Comparison of ENCODE assay signal across 25 cellular contexts in genomic region chr6:14339172-14339571, GRCh38.
DNase-seq lines count a peak whose midpoint lies in the region; ATAC-seq, FAIRE-seq and TF ChIP-seq lines count a peak whose summit lies in the region.
"Had no signal": no experiment of that assay in that cellular context is flagged by ENCODE, and none has a peak within 500 bp of the region (broad histone marks: within the 10 kb centered on the region; RNA-seq: fewer than 3 reads in every experiment).

No MANE protein-coding gene starts in this region.

- intact Hi-C loops in activated T-helper 2 cell treated with anti-CD3 and anti-CD28 coated beads, Interferon-gamma antibody, Interleukin-2, Interleukin-4, amounts not matched to agents 10 μg/mL and 5 μg/mL and 100 μg/mL, durations not matched to agents 14 hours and 24 hours and 36 hours (cut with micrococcal nuclease) = no loop called here

- no peak overlapping the region for H3K4me3 Mint-ChIP-seq in stimulated activated naive B cell treated with anti-CD40 and anti-IgM and Interleukin-4, amounts not matched to agents 10 μg/mL and 1 μg/mL and 100 μg/mL, for 72 hours
- H3K4me3 Mint-ChIP-seq in mesothelial cell of epicardium = no peak overlapping the region
- no peak overlapping the region for H3K4me3 Mint-ChIP-seq in activated T-helper 2 cell treated with anti-CD3 and anti-CD28 coated beads, Interferon-gamma antibody, Interleukin-2, Interleukin-4, amounts not matched to agents 10 μg/mL and 5 μg/mL and 100 μg/mL, durations not matched to agents 14 hours and 24 hours and 36 hours (ENCODE audit: low read depth)
- H3K4me3 Mint-ChIP-seq: CD4-positive, alpha-beta T cell had no signal

- peak overlapping the region; percentile 57; the same call in 1 of the 2 replicates for H3K18ac ChIP-seq in H1 (ENCODE audit: extremely low read depth, low read length)

- H3K9me3 Mint-ChIP-seq in stimulated activated naive B cell treated with anti-CD40 and anti-IgM and Interleukin-4, amounts not matched to agents 10 μg/mL and 1 μg/mL and 100 μg/mL, for 72 hours = no peaks in the 10 kb centered on the region
- peaks cover 5% of the 10 kb centered on the region for H3K9me3 Mint-ChIP-seq in mesothelial cell of epicardium
- peaks cover 25% of the 10 kb centered on the region for H3K9me3 Mint-ChIP-seq in activated T-helper 2 cell treated with anti-CD3 and anti-CD28 coated beads, Interferon-gamma antibody, Interleukin-2, Interleukin-4, amounts not matched to agents 10 μg/mL and 5 μg/mL and 100 μg/mL, durations not matched to agents 14 hours and 24 hours and 36 hours

- H3K23me2 ChIP-seq in H1 (ENCODE audit: low read depth, low read length) = no peaks in the 10 kb centered on the region

- H2AK5ac ChIP-seq in H1 (ENCODE audit: low read depth, low read length) = no peak overlapping the region

- TF ChIP-seq EP300 in H1 (IDR thresholded peaks at IDR 0.05; ENCODE audit: borderline replicate concordance in 1 of 2, low read depth in 2 of 2, low read length in 2 of 2) = no peak

- POLR2A ChIA-PET in H1 (lab: Charles Lee; ENCODE audit: partially characterized antibody) = interaction anchor here (0.6 to 2.0 kb wide), 3 partner anchors 11 to 537 kb away, joined by 3 to 7 read pairs (median 3); no protein-coding TSS in a partner anchor

- TF ChIP-seq CTCF in DND-41 (IDR thresholded peaks at IDR 0.05; ENCODE audit: borderline replicate concordance, extremely low read depth, low read length, poor library complexity, severe bottlenecking) (no peak), Loucy (conservative IDR thresholded peaks at IDR 0.05; ENCODE audit: low read length) (no peak), H1 (IDR thresholded peaks at IDR 0.05; ENCODE audit: control extremely low read depth in 1 of 3, insufficient read depth in 1 of 3, low read depth in 1 of 3, low read length in 3 of 3) (no peak), mesothelial cell of epicardium (IDR thresholded peaks at IDR 0.05; ENCODE audit: unreplicated experiment) (no peak)

- H3K14ac ChIP-seq in H1 (ENCODE audit: insufficient read length) = no peak overlapping the region

- no peaks in the 10 kb centered on the region for H4K20me1 ChIP-seq in DND-41 (ENCODE audit: insufficient read depth, low read length)
- no peaks in the 10 kb centered on the region for H4K20me1 ChIP-seq in Loucy (ENCODE audit: insufficient read depth, low read length, poor library complexity, severe bottlenecking)
- no peaks in the 10 kb centered on the region for H4K20me1 ChIP-seq in H1 (replicated peaks in 1 of 2; ENCODE audit: control insufficient read depth in 1 of 2, insufficient read depth in 2 of 2, low read length in 2 of 2)
- H4K20me1 ChIP-seq: BLaER1 had no signal

- H2BK15ac ChIP-seq in H1 (ENCODE audit: low read length) = 0 out of 2 replicates have a peak overlapping the region, but pooled peaks have one; percentile 22

- H3K27ac ChIP-seq in DND-41 (ENCODE audit: low read length) (peak overlapping the region; percentile 63), H1 (ENCODE audit: low read depth, low read length) (no peak overlapping the region)
- H3K27ac ChIP-seq: BLaER1, RWPE1 had no signal

- H3K9me3 ChIP-seq in DND-41 (ENCODE audit: insufficient read depth, low read length, severe bottlenecking) (no peaks in the 10 kb centered on the region), Loucy (ENCODE audit: insufficient read depth, low read depth, low read length) (no peaks in the 10 kb centered on the region), H1 (ENCODE audit: insufficient read depth in 2 of 2, low read depth in 1 of 2, low read length in 1 of 2) (no peaks in the 10 kb centered on the region)
- H3K9me3 ChIP-seq: BLaER1 had no signal

- no peak overlapping the region for H3K9ac ChIP-seq in DND-41 (ENCODE audit: low read depth, low read length)
- peak overlapping the region; percentile 42 for H3K9ac ChIP-seq in Loucy (ENCODE audit: low read depth, low read length, poor library complexity, severe bottlenecking)
- no peak overlapping the region for H3K9ac ChIP-seq in H1 (replicated peaks in 1 of 4; ENCODE audit: extremely low read depth in 1 of 4, low read depth in 3 of 4, low read length in 3 of 4)
- H3K9ac ChIP-seq: BLaER1 had no signal

- FAIRE-seq in H1 (lab: Jason Lieb, UNC) = no peak
- FAIRE-seq: GM12878, H54 had no signal

- WGBS in H1 (ENCODE audit: extremely low coverage in 1 of 2, insufficient coverage in 1 of 2, insufficient read length in 1 of 2, insufficient replicate concordance in 2 of 2, low coverage in 1 of 2, low lambda C conversion rate in 2 of 2, missing lambda C conversion rate in 1 of 2), 2 experiments = 73% methylated on average over 1 of the region's 1 CpG; no CpG with 5 or more reads in 1 of the 2 experiments

- H3K4ac ChIP-seq in H1 (replicated peaks; ENCODE audit: insufficient read length, low read depth, low read length) = no peak overlapping the region

- no peak overlapping the region for H4K8ac ChIP-seq in H1 (ENCODE audit: extremely low read depth, insufficient read depth, low read length)

- 0 out of 2 replicates have a peak, but pooled peaks cover 5% of the 10 kb centered on the region for H3F3A ChIP-seq in Loucy (ENCODE audit: low read depth)

- no peak overlapping the region for H3K23ac ChIP-seq in H1 (ENCODE audit: insufficient read length)

- peak overlapping the region; percentile 24; the same call in 1 of the 2 replicates for H2BK20ac ChIP-seq in H1 (ENCODE audit: low read length)

- peaks cover 38% of the 10 kb centered on the region for H3K4me1 ChIP-seq in DND-41 (ENCODE audit: insufficient read depth, low read length)
- peaks cover 28% of the 10 kb centered on the region for H3K4me1 ChIP-seq in Loucy (ENCODE audit: insufficient read depth, low read length, poor library complexity, severe bottlenecking)
- peaks cover 0 to 8% (median 1%) of the 10 kb centered on the region in 4 experiments; a peak in 2 of 7 replicates for H3K4me1 ChIP-seq in H1 (replicated peaks in 1 of 4; ENCODE audit: control insufficient read depth in 3 of 4, insufficient read depth in 4 of 4, low read length in 3 of 4)

- H3K4me3 ChIP-seq in DND-41 (ENCODE audit: low read depth in 1 of 2, low read length in 2 of 2) = no peak overlapping the region
- H3K4me3 ChIP-seq in Loucy (ENCODE audit: low read length, poor library complexity, severe bottlenecking) = no peak overlapping the region
- no peak overlapping the region for H3K4me3 ChIP-seq in H1 (ENCODE audit: extremely low read depth in 1 of 4, insufficient read depth in 2 of 4, low read depth in 3 of 4, low read length in 4 of 4)
- H3K4me3 ChIP-seq: BLaER1, GM12878 had no signal

- H3K4me1 Mint-ChIP-seq in stimulated activated naive B cell treated with anti-CD40 and anti-IgM and Interleukin-4, amounts not matched to agents 10 μg/mL and 1 μg/mL and 100 μg/mL, for 72 hours = peaks cover 16 to 26% of the 10 kb centered on the region in 2 donors
- H3K4me1 Mint-ChIP-seq in mesothelial cell of epicardium = no peaks in the 10 kb centered on the region
- H3K4me1 Mint-ChIP-seq in activated T-helper 2 cell treated with anti-CD3 and anti-CD28 coated beads, Interferon-gamma antibody, Interleukin-2, Interleukin-4, amounts not matched to agents 10 μg/mL and 5 μg/mL and 100 μg/mL, durations not matched to agents 14 hours and 24 hours and 36 hours (ENCODE audit: low read depth) = peaks cover 8% of the 10 kb centered on the region

- H3K79me2 ChIP-seq in DND-41 (ENCODE audit: insufficient read depth, low read length) = no peaks in the 10 kb centered on the region
- H3K79me2 ChIP-seq in Loucy (ENCODE audit: insufficient read depth, low read length) = no peaks in the 10 kb centered on the region
- no peaks in the 10 kb centered on the region for H3K79me2 ChIP-seq in H1 (ENCODE audit: control insufficient read depth in 1 of 2, insufficient read depth in 2 of 2, low read length in 2 of 2)

- H2BK120ac ChIP-seq in H1 (replicated peaks; ENCODE audit: low read depth, low read length) = no peak overlapping the region

- H4K5ac ChIP-seq in H1 (ENCODE audit: insufficient read length, low read depth, low read length) = no peak overlapping the region

- H4K91ac ChIP-seq in H1 (replicated peaks; ENCODE audit: insufficient read length, low read length) = no peak overlapping the region

- no peaks in the 10 kb centered on the region for H3K79me1 ChIP-seq in H1 (ENCODE audit: low read depth, low read length)

- H3K36me3 Mint-ChIP-seq in stimulated activated naive B cell treated with anti-CD40 and anti-IgM and Interleukin-4, amounts not matched to agents 10 μg/mL and 1 μg/mL and 100 μg/mL, for 72 hours = peaks cover 7 to 23% of the 10 kb centered on the region in 2 donors
- no peaks in the 10 kb centered on the region for H3K36me3 Mint-ChIP-seq in mesothelial cell of epicardium
- H3K36me3 Mint-ChIP-seq in activated T-helper 2 cell treated with anti-CD3 and anti-CD28 coated beads, Interferon-gamma antibody, Interleukin-2, Interleukin-4, amounts not matched to agents 10 μg/mL and 5 μg/mL and 100 μg/mL, durations not matched to agents 14 hours and 24 hours and 36 hours (ENCODE audit: low read depth) = peaks cover 16% of the 10 kb centered on the region

- H3K4me2 ChIP-seq in DND-41 (ENCODE audit: insufficient read depth, low read length) (no peak overlapping the region), Loucy (ENCODE audit: low read depth, low read length, poor library complexity, severe bottlenecking) (no peak overlapping the region), H1 (ENCODE audit: insufficient read depth in 1 of 2, low read depth in 2 of 2, low read length in 2 of 2) (no peak overlapping the region)

- ATAC-seq in DND-41 (ENCODE audit: insufficient read depth, low read depth) = no peak
- no peak for ATAC-seq in stimulated activated naive B cell treated with anti-CD40 and anti-IgM and Interleukin-4, amounts not matched to agents 10 μg/mL and 1 μg/mL and 100 μg/mL, for 72 hours (replicated peaks)
- ATAC-seq: GM12878, Panc1 had no signal

- no peak for TF ChIP-seq RAD21 in H1 (IDR thresholded peaks at IDR 0.05 in 1 of 2, conservative IDR thresholded peaks at IDR 0.05 in 1 of 2; ENCODE audit: low read depth in 2 of 2, low read length in 2 of 2)

- H3K27ac Mint-ChIP-seq in stimulated activated naive B cell treated with anti-CD40 and anti-IgM and Interleukin-4, amounts not matched to agents 10 μg/mL and 1 μg/mL and 100 μg/mL, for 72 hours = peak overlapping the region; percentile 82
- H3K27ac Mint-ChIP-seq in mesothelial cell of epicardium = no peak overlapping the region
- H3K27ac Mint-ChIP-seq in activated T-helper 2 cell treated with anti-CD3 and anti-CD28 coated beads, Interferon-gamma antibody, Interleukin-2, Interleukin-4, amounts not matched to agents 10 μg/mL and 5 μg/mL and 100 μg/mL, durations not matched to agents 14 hours and 24 hours and 36 hours = no peak overlapping the region
- H3K27ac Mint-ChIP-seq: CD4-positive, alpha-beta T cell had no signal

- H2AFZ ChIP-seq in DND-41 (ENCODE audit: low read depth, low read length) = no peak overlapping the region
- H2AFZ ChIP-seq in Loucy (ENCODE audit: low read length) = no peak overlapping the region
- no peak overlapping the region for H2AFZ ChIP-seq in H1 (ENCODE audit: low read length)

- H3K27me3 Mint-ChIP-seq in stimulated activated naive B cell treated with anti-CD40 and anti-IgM and Interleukin-4, amounts not matched to agents 10 μg/mL and 1 μg/mL and 100 μg/mL, for 72 hours = no peaks in the 10 kb centered on the region
- peaks cover 6% of the 10 kb centered on the region for H3K27me3 Mint-ChIP-seq in mesothelial cell of epicardium (ENCODE audit: low read depth)
- no peaks in the 10 kb centered on the region for H3K27me3 Mint-ChIP-seq in activated T-helper 2 cell treated with anti-CD3 and anti-CD28 coated beads, Interferon-gamma antibody, Interleukin-2, Interleukin-4, amounts not matched to agents 10 μg/mL and 5 μg/mL and 100 μg/mL, durations not matched to agents 14 hours and 24 hours and 36 hours (ENCODE audit: low read depth)
- H3K27me3 Mint-ChIP-seq: CD4-positive, alpha-beta T cell had no signal

- H3K56ac ChIP-seq in H1 (replicated peaks; ENCODE audit: insufficient read length, low read depth, low read length) = no peak overlapping the region

- DNase-seq in DND-41 (no peak), H1 (ENCODE audit: low read depth in 1 of 2, low spot score in 2 of 2) (no peak), mesothelial cell of epicardium (ENCODE audit: low spot score in 2 of 2, unreplicated experiment in 2 of 2) (no peak), SIG-M5 (lab: John Stamatoyannopoulos, UW) (no peak)
- DNase-seq in stimulated activated naive B cell treated with anti-CD40 and anti-IgM and Interleukin-4, amounts not matched to agents 10 μg/mL and 1 μg/mL and 100 μg/mL, for 72 hours = no peak
- no peak for DNase-seq in activated T-helper 2 cell treated with anti-CD3 and anti-CD28 coated beads, Interferon-gamma antibody, Interleukin-2, Interleukin-4, amounts not matched to agents 10 μg/mL and 5 μg/mL and 100 μg/mL, durations not matched to agents 14 hours and 24 hours and 36 hours (ENCODE audit: low spot score)
- DNase-seq: CD4-positive, alpha-beta T cell; DMS53; EL; GDM1; KG1; NCI-H1048; NCI-H1417; NCI-H1694; NCI-H2029 treated with DMSO at 0.1 percent for 48 hours; NCI-H446 treated with DMSO at 0.1 percent for 48 hours; NCI-H526; NCI-H82; SHP77 had no signal

- peak overlapping the region; percentile 23; the same call in 1 of the 2 replicates for H2BK12ac ChIP-seq in H1 (ENCODE audit: low read depth, low read length)

- H2BK5ac ChIP-seq in H1 (ENCODE audit: low read depth, low read length) = peak overlapping the region; percentile 38; the same call in 1 of the 2 replicates

- CTCF ChIA-PET in H1 (lab: Charles Lee; ENCODE audit: partially characterized antibody) = interaction anchor here (0.6 to 1.4 kb wide), 3 partner anchors 16 to 369 kb away, joined by 3 to 4 read pairs (median 3); no protein-coding TSS in a partner anchor

- H3K36me3 ChIP-seq in DND-41 (ENCODE audit: insufficient read depth, low read length) (no peaks in the 10 kb centered on the region), Loucy (ENCODE audit: insufficient read depth, low read length) (no peaks in the 10 kb centered on the region), H1 (ENCODE audit: control insufficient read depth in 2 of 4, insufficient read depth in 4 of 4, low read length in 3 of 4) (no peaks in the 10 kb centered on the region)
- H3K36me3 ChIP-seq: BLaER1 had no signal

- H3K27me3 ChIP-seq in DND-41 (ENCODE audit: insufficient read depth, low read length, poor library complexity) = no peaks in the 10 kb centered on the region
- H3K27me3 ChIP-seq in Loucy (ENCODE audit: insufficient read depth, low read length, poor library complexity, severe bottlenecking) = no peaks in the 10 kb centered on the region
- H3K27me3 ChIP-seq in H1 (replicated peaks in 1 of 4; ENCODE audit: control insufficient read depth in 3 of 4, extremely low read depth in 1 of 4, insufficient read depth in 3 of 4, low read length in 3 of 4) = no peaks in the 10 kb centered on the region
- H3K27me3 ChIP-seq: BLaER1 had no signal

- no peak for TF ChIP-seq POLR2A in H1 (IDR thresholded peaks at IDR 0.05; ENCODE audit: control extremely low read depth in 1 of 2, low read depth in 2 of 2, low read length in 2 of 2)

- no peaks in the 10 kb centered on the region for H3K9me2 ChIP-seq in Loucy (replicated peaks; ENCODE audit: low read depth, low read length)
